10 cellular contexts compared by ENCODE assay signal in the genomic region with DNA sequence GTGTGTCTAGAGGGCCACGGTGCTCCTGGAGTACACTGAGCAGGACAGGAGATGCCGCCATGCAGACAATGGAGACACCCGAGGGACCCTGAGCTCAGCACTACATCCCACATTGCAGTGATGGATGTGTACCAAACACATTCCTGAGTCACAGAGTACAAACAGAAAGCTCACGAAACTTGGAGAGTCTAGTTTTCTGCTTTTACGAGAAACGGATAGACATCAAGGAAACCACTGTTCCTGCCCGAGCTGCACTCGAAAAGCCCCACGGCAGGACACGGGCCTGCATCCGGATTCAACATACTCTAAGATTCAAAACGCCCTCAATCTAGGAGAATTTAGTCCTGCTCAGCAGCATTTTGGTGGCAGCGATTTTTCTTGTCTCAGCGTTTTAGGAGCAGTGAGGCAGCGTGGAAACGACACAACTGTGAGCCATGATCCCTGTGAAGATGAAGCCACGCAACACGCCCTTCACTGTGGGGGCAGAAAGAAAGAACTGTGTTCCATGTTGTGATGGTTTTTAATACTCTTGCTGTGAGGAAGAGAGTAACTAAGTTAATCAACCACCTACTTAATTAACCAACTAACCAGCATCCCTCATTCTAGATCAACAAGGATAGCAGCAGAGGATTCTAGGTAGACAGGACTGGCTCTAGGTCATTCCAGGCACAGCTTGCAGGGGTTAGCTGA. TPM values are rescaled to one million over a fixed set of nuclear protein-coding genes. Genes with fewer than 3 reads are reported as not detected.
DNase-seq lines count a peak whose midpoint lies in the region; ATAC-seq, FAIRE-seq and TF ChIP-seq lines count a peak whose summit lies in the region.
"Had no signal": no experiment of that assay in that cellular context is flagged by ENCODE, and none has a peak within 500 bp of the region (broad histone marks: within the 10 kb centered on the region; RNA-seq: fewer than 3 reads in every experiment).

No MANE protein-coding gene starts in this region.

- H3K4me1 Mint-ChIP-seq in activated naive CD8-positive, alpha-beta T cell treated with anti-CD3 and anti-CD28 coated beads, Interleukin-2, amount 10 ng/mL, durations not matched to agents 7 days and 5 days = peaks cover 6% of the 10 kb centered on the region

- no peak overlapping the region for H3K9ac ChIP-seq in stomach smooth muscle (ENCODE audit: low read length in 2 of 2)

- no peak overlapping the region for H3K4me3 ChIP-seq in stomach smooth muscle (ENCODE audit: low read length in 2 of 2)

- TF ChIP-seq POLR2A in H54 (IDR thresholded peaks at IDR 0.05; ENCODE audit: low read depth, low read length) = 0 out of 2 replicates have a peak, but pooled peaks have one; percentile 8

- no peak overlapping the region for H3K27ac Mint-ChIP-seq in activated naive CD8-positive, alpha-beta T cell treated with anti-CD3 and anti-CD28 coated beads, Interleukin-2, amount 10 ng/mL, durations not matched to agents 7 days and 5 days

- DNase-seq in H54 (ENCODE audit: insufficient read length, low spot score) (no peak), islet precursor cell (peak; percentile 64), NCI-H2227 (lab: John Stamatoyannopoulos, UW; ENCODE audit: unreplicated experiment) (no peak), HEK293T (ENCODE audit: extremely low spot score) (no peak), H4 (ENCODE audit: low spot score) (no peak)
- no peak for DNase-seq in activated naive CD8-positive, alpha-beta T cell treated with anti-CD3 and anti-CD28 coated beads, Interleukin-2, amount 10 ng/mL, durations not matched to agents 7 days and 5 days
- DNase-seq: dorsolateral prefrontal cortex, NCI-H146 had no signal

- H3K36me3 ChIP-seq in stomach smooth muscle (ENCODE audit: control insufficient read depth in 2 of 2, insufficient read depth in 2 of 2, low read length in 2 of 2) = no peaks in the 10 kb centered on the region

- POLR2A ChIA-PET in activated naive CD8-positive, alpha-beta T cell treated with anti-CD3 and anti-CD28 coated beads, Interleukin-2, amount 10 ng/mL, durations not matched to agents 7 days and 5 days (lab: Charles Lee) = no interaction called here
- POLR2A ChIA-PET in HEK293T (lab: Yijun Ruan, JAX) = no interaction called here

- peak overlapping the region; percentile 11 for H3K27ac ChIP-seq in stomach smooth muscle (ENCODE audit: low read length)

- H3K4me3 Mint-ChIP-seq in activated naive CD8-positive, alpha-beta T cell treated with anti-CD3 and anti-CD28 coated beads, Interleukin-2, amount 10 ng/mL, durations not matched to agents 7 days and 5 days = no peak overlapping the region

- no peaks in the 10 kb centered on the region for H3K36me3 Mint-ChIP-seq in activated naive CD8-positive, alpha-beta T cell treated with anti-CD3 and anti-CD28 coated beads, Interleukin-2, amount 10 ng/mL, durations not matched to agents 7 days and 5 days

- no peaks in the 10 kb centered on the region for H3K9me3 Mint-ChIP-seq in activated naive CD8-positive, alpha-beta T cell treated with anti-CD3 and anti-CD28 coated beads, Interleukin-2, amount 10 ng/mL, durations not matched to agents 7 days and 5 days

- FAIRE-seq in H54 (lab: Jason Lieb, UNC) = no peak

- CTCF ChIA-PET in HEK293T (lab: Yijun Ruan, JAX) = no interaction called here

- no peaks in the 10 kb centered on the region for H3K9me3 ChIP-seq in stomach smooth muscle (ENCODE audit: control insufficient read depth in 2 of 2, low read length in 2 of 2)

- peaks cover 66% of the 10 kb centered on the region for H3K4me1 ChIP-seq in stomach smooth muscle (ENCODE audit: control insufficient read depth, insufficient read depth, low read length)

- peak; percentile 68 for ATAC-seq in activated naive CD8-positive, alpha-beta T cell treated with anti-CD3 and anti-CD28 coated beads, Interleukin-2, amount 10 ng/mL, durations not matched to agents 7 days and 5 days (ENCODE audit: low read depth)
- ATAC-seq in GM21447 (IDR thresholded peaks at IDR 0.05; ENCODE audit: unreplicated experiment) = no peak

- H3K27me3 ChIP-seq in stomach smooth muscle (ENCODE audit: control insufficient read depth in 1 of 2, insufficient read depth in 2 of 2, low read length in 2 of 2) = no peaks in the 10 kb centered on the region

- H3K27me3 Mint-ChIP-seq in activated naive CD8-positive, alpha-beta T cell treated with anti-CD3 and anti-CD28 coated beads, Interleukin-2, amount 10 ng/mL, durations not matched to agents 7 days and 5 days = peaks cover 34% of the 10 kb centered on the region

TF ChIP-seq in HEK293T, 16 proteins besides CTCF, POLR2A, EP300 and RAD21:
- TF ChIP-seq, protein P1, sequence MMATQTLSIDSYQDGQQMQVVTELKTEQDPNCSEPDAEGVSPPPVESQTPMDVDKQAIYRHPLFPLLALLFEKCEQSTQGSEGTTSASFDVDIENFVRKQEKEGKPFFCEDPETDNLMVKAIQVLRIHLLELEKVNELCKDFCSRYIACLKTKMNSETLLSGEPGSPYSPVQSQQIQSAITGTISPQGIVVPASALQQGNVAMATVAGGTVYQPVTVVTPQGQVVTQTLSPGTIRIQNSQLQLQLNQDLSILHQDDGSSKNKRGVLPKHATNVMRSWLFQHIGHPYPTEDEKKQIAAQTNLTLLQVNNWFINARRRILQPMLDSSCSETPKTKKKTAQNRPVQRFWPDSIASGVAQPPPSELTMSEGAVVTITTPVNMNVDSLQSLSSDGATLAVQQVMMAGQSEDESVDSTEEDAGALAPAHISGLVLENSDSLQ (IDR thresholded peaks at IDR 0.05) = no peak
- TF ChIP-seq FOXA1 (IDR thresholded peaks at IDR 0.05) = no peak
- no peak for TF ChIP-seq CTBP1 (IDR thresholded peaks at IDR 0.05; ENCODE audit: borderline replicate concordance)

RNA-seq across cellular contexts. Expression of a gene that starts 3.2 kb away (rescaled TPM):
- 1 to 10 TPM; 1.1 to 2.0 TPM for total RNA-seq in activated naive CD8-positive, alpha-beta T cell treated with anti-CD3 and anti-CD28 coated beads, Interleukin-2, amount 10 ng/mL, durations not matched to agents 7 days and 5 days
- 143 and 147 TPM in 2 replicates for total RNA-seq in H4 (2014; rRNA removed; shearing (Covaris generic))

Comparison
In these comparisons a context has a peak if more than half of its experiments do, and no peak if none do; other contexts are left out.
1. RNA of a gene that starts 3.2 kb away (total RNA-seq): 143 to 147 TPM in H4; 1.1 to 2.0 TPM in activated naive CD8-positive, alpha-beta T cell treated with anti-CD3 and anti-CD28 coated beads, Interleukin-2, amount 10 ng/mL, durations not matched to agents 7 days and 5 days; every median in the first group is over 10 times any median in the second.